1 cellular context compared by ENCODE assay signal in the genomic region with DNA sequence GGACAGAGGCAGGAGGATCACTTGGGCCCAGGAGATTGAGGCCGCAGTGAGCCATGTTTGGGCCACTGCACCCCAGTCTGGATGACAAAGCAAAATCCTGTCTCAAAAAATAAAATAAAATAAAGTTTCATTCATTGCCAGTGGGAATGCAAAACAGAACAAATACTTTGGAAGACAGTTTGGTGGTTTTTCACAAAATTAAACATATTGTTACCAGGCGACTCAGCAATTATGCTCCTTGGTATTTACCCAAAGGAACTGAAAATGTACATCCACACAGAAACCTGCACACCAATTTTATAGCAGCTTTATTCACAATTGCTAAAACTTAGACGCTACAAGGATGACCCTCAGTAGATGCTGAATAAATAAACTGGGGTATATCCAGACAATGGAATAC.
TF ChIP-seq lines count a peak whose summit lies in the region.

No MANE protein-coding gene starts in this region.

TF ChIP-seq in K562, 482 proteins besides CTCF, POLR2A, EP300 and RAD21 (continued from another document):
- TF ChIP-seq ZSCAN32 (CRISPR knock-in tag; IDR thresholded peaks at IDR 0.05) (no peak), C11orf30 (IDR thresholded peaks at IDR 0.05; ENCODE audit: low read depth) (peak; percentile 18; the same call in 1 of the 2 replicates), MAFG (tag; conservative IDR thresholded peaks at IDR 0.05) (peak; percentile 50), ZNF316 (IDR thresholded peaks at IDR 0.05) (peak; percentile 41), ZNF780A (CRISPR knock-in tag; IDR thresholded peaks at IDR 0.05) (no peak)
